In genomic region chr22:31290494-31291402, GRCh38 we compare ENCODE assay signal across 1 cellular context.
TF ChIP-seq lines count a peak whose summit lies in the region.

No MANE protein-coding gene starts in this region.

TF ChIP-seq in WTC11, 78 proteins besides CTCF, POLR2A, EP300 and RAD21 (continued from another document and continues in another):
- TF ChIP-seq ZNF281 (CRISPR knock-in tag; IDR thresholded peaks at IDR 0.05) = peak; percentile 70; the same call in 1 of the 2 replicates
- peak; percentile 85; the same call in 1 of the 2 replicates for TF ChIP-seq ZNF232 (CRISPR knock-in tag; IDR thresholded peaks at IDR 0.05)
- TF ChIP-seq FOXP4 (CRISPR knock-in tag; IDR thresholded peaks at IDR 0.05) = peak; percentile 98
- TF ChIP-seq ZNF425 (CRISPR knock-in tag; conservative IDR thresholded peaks at IDR 0.05) = no peak
- TF ChIP-seq ATF1 (CRISPR knock-in tag; IDR thresholded peaks at IDR 0.05) = 0 out of 2 replicates have a peak, but pooled peaks have one; percentile 71
- no peak for TF ChIP-seq FOXJ3 (CRISPR knock-in tag; IDR thresholded peaks at IDR 0.05; ENCODE audit: borderline replicate concordance)
- TF ChIP-seq ELF4 (CRISPR knock-in tag; IDR thresholded peaks at IDR 0.05; ENCODE audit: low read depth) = peak; percentile 93
- TF ChIP-seq E2F1 (CRISPR knock-in tag; IDR thresholded peaks at IDR 0.05) = peak; percentile 77; the same call in 1 of the 2 replicates
- peak; percentile 96 for TF ChIP-seq ARID4B (CRISPR knock-in tag; IDR thresholded peaks at IDR 0.05; ENCODE audit: borderline replicate concordance)
- TF ChIP-seq ZBTB21 (CRISPR knock-in tag; IDR thresholded peaks at IDR 0.05; ENCODE audit: borderline replicate concordance) = peak; percentile 92
- TF ChIP-seq USF1 (CRISPR knock-in tag; IDR thresholded peaks at IDR 0.05) = peak; percentile 80
- TF ChIP-seq ZBTB43 (CRISPR knock-in tag; IDR thresholded peaks at IDR 0.05) = peak; percentile 88
- 0 out of 2 replicates have a peak, but pooled peaks have one; percentile 57 for TF ChIP-seq CREM (CRISPR knock-in tag; IDR thresholded peaks at IDR 0.05)
- TF ChIP-seq MXD4 (CRISPR knock-in tag; IDR thresholded peaks at IDR 0.05; ENCODE audit: borderline replicate concordance) = no peak
- peak; percentile 99 for TF ChIP-seq FOXP1 (CRISPR knock-in tag; IDR thresholded peaks at IDR 0.05; ENCODE audit: borderline replicate concordance)
- TF ChIP-seq CREB1 (CRISPR knock-in tag; IDR thresholded peaks at IDR 0.05) = peak; percentile 92
- TF ChIP-seq PRDM15 (CRISPR knock-in tag; IDR thresholded peaks at IDR 0.05) = peak; percentile 36; the same call in 1 of the 2 replicates
- peak; percentile 31; the same call in 1 of the 2 replicates for TF ChIP-seq ZNF219 (CRISPR knock-in tag; IDR thresholded peaks at IDR 0.05; ENCODE audit: borderline replicate concordance)
- peak; percentile 91 for TF ChIP-seq RELA (CRISPR knock-in tag; IDR thresholded peaks at IDR 0.05; ENCODE audit: borderline replicate concordance)
- TF ChIP-seq USF2 (CRISPR knock-in tag; IDR thresholded peaks at IDR 0.05) = peak; percentile 65
- no peak for TF ChIP-seq STAT6 (CRISPR knock-in tag; conservative IDR thresholded peaks at IDR 0.05; ENCODE audit: low read depth)
- TF ChIP-seq SP1 (CRISPR knock-in tag; conservative IDR thresholded peaks at IDR 0.05) = peak; percentile 80
